In genomic region chr21:43865471-43866181, GRCh38 we compare ENCODE assay signal across 8 cellular contexts. TPM values are rescaled to one million over a fixed set of nuclear protein-coding genes. Genes with fewer than 3 reads are reported as not detected.
A peak's percentile ranks its signal among the peaks of the same experiment; 100 is the strongest.
DNase-seq lines count a peak whose midpoint lies in the region; ATAC-seq and TF ChIP-seq lines count a peak whose summit lies in the region.

No MANE protein-coding gene starts in this region.

- intact Hi-C loops in A673 (cut with micrococcal nuclease; ENCODE audit: unreplicated experiment): loop anchor here (10.0 kb wide), 2 partner anchors 51 to 59 kb away; no protein-coding TSS in a partner anchor

- peaks cover 43% of the 10 kb centered on the region for H3K79me2 ChIP-seq in smooth muscle cell (ENCODE audit: low read depth)

- H3K9ac ChIP-seq in iPS-20b (ENCODE audit: low read depth, low read length): no peak overlapping the region
- H3K9ac ChIP-seq in smooth muscle cell (ENCODE audit: low read depth): peak overlapping the region; percentile 68

- POLR2A ChIA-PET in A673 (lab: Charles Lee; ENCODE audit: low non-redundant PET): interaction anchor here (0.7 kb wide), 1 partner anchor 94 kb away, joined by 6 read pairs; no protein-coding TSS in a partner anchor

- H3K9me3 ChIP-seq in A673 (ENCODE audit: low read depth, low read length, poor library complexity, severe bottlenecking) (no peaks in the 10 kb centered on the region), iPS-20b (ENCODE audit: insufficient read depth, low read depth, low read length) (no peaks in the 10 kb centered on the region), smooth muscle cell (replicated peaks; ENCODE audit: low read depth) (no peaks in the 10 kb centered on the region)

- H3K4me3 ChIP-seq in A673 (ENCODE audit: low read depth, low read length, poor library complexity, severe bottlenecking) (peak overlapping the region; percentile 94), astrocyte of the spinal cord (ENCODE audit: low read depth, low read length) (peak overlapping the region; percentile 56), iPS-20b (ENCODE audit: low read length) (peak overlapping the region; percentile 58), smooth muscle cell (peak overlapping the region; percentile 94)

- TF ChIP-seq CTCF in A673 (conservative IDR thresholded peaks at IDR 0.05; ENCODE audit: low read depth, low read length) (no peak), GM20000 (IDR thresholded peaks at IDR 0.05; ENCODE audit: extremely low read depth, missing control alignments) (no peak), astrocyte of the spinal cord (IDR thresholded peaks at IDR 0.05; ENCODE audit: low read depth, low read length) (no peak), smooth muscle cell (IDR thresholded peaks at IDR 0.05; ENCODE audit: borderline replicate concordance, insufficient read depth, poor library complexity, severe bottlenecking) (no peak)

- H3K4me1 ChIP-seq in A673 (ENCODE audit: insufficient read depth, low read length, poor library complexity, severe bottlenecking): peaks cover 13% of the 10 kb centered on the region
- H3K4me1 ChIP-seq in iPS-20b (ENCODE audit: insufficient read depth, low read length): no peaks in the 10 kb centered on the region
- no peaks in the 10 kb centered on the region for H3K4me1 ChIP-seq in smooth muscle cell (ENCODE audit: low read depth)

- peaks cover 41% of the 10 kb centered on the region for H4K20me1 ChIP-seq in smooth muscle cell (ENCODE audit: low read depth)

- peak; percentile 26 for DNase-seq in A673 (ENCODE audit: low spot score)
- peak; percentile 84 for DNase-seq in GM20000 (ENCODE audit: low spot score)
- DNase-seq in astrocyte of the spinal cord (ENCODE audit: low read depth, low spot score): no peak
- no peak for DNase-seq in smooth muscle cell (lab: John Stamatoyannopoulos, UW; ENCODE audit: unreplicated experiment)
- DNase-seq in GDM1 (lab: John Stamatoyannopoulos, UW): no peak
- no peak for DNase-seq in SKM-1 (lab: John Stamatoyannopoulos, UW; ENCODE audit: unreplicated experiment)

- no TSS peak for BruUV-seq in A673 (replicated peaks; lab: Mats Ljungman, UMichigan)

- in situ Hi-C loops in astrocyte of the spinal cord (cut with HindIII; ENCODE audit: low sequenced_read_pairs): no loop called here

- CTCF ChIA-PET in A673 (lab: Charles Lee): no interaction called here

- 5% methylated on average over 9 of the region's 73 CpGs for WGBS in smooth muscle cell (ENCODE audit: low lambda C conversion rate)

- peak overlapping the region; percentile 68 for H2AFZ ChIP-seq in smooth muscle cell (ENCODE audit: low read depth)

- peak; percentile 67 for ATAC-seq in SK-N-SH treated with all-trans-retinoic acid at 6 μM for 48 hours

- H3K36me3 ChIP-seq in A673 (ENCODE audit: insufficient read depth, low read length, poor library complexity, severe bottlenecking) (peaks cover 8% of the 10 kb centered on the region), iPS-20b (ENCODE audit: insufficient read depth, low read depth, low read length) (no peaks in the 10 kb centered on the region), smooth muscle cell (ENCODE audit: low read depth) (no peaks in the 10 kb centered on the region)

- H3K27ac ChIP-seq in A673 (ENCODE audit: low read depth, low read length, poor library complexity, severe bottlenecking) (peak overlapping the region; percentile 90), iPS-20b (ENCODE audit: low read length) (no peak overlapping the region), smooth muscle cell (ENCODE audit: low read depth) (no peak overlapping the region)

- H3K27me3 ChIP-seq in A673 (replicated peaks; ENCODE audit: insufficient read depth, low read depth, low read length, poor library complexity) (no peaks in the 10 kb centered on the region), iPS-20b (ENCODE audit: insufficient read depth, low read length) (peaks cover 45% of the 10 kb centered on the region), smooth muscle cell (ENCODE audit: low read depth) (no peaks in the 10 kb centered on the region)

- H3F3A ChIP-seq in smooth muscle cell (ENCODE audit: low read depth): no peaks in the 10 kb centered on the region

- H3K4me2 ChIP-seq in smooth muscle cell: peak overlapping the region; percentile 97

TF ChIP-seq in SK-N-SH treated with all-trans-retinoic acid at 6 μM for 48 hours, 23 proteins besides CTCF, POLR2A, EP300 and RAD21:
- TF ChIP-seq ZFP3 (CRISPR knock-in tag; IDR thresholded peaks at IDR 0.05) (no peak), ZC3H10 (CRISPR knock-in tag; IDR thresholded peaks at IDR 0.05) (no peak)

RNA-seq across cellular contexts. Expression of gene AGPAT3, which starts 0.6 kb away (rescaled TPM):
- 68.7 and 69.6 TPM in 2 replicates for total RNA-seq in A673 (2021)
- 12.1 and 17.2 TPM in 2 replicates for total RNA-seq in smooth muscle cell
- 10.9 and 17.4 TPM in 2 replicates for polyA plus RNA-seq in smooth muscle cell

Comparison
In these comparisons a context has a peak if more than half of its experiments do, and no peak if none do; other contexts are left out.
1. DNase-seq: peak in A673 (single experiment) and GM20000 (single experiment); none in astrocyte of the spinal cord (single experiment), smooth muscle cell (single experiment), GDM1 (single experiment) and SKM-1 (single experiment).
2. Peak in every context shown above with its lines, with median percentiles within 50 percentile points of each other: H3K4me3 ChIP-seq.